ENCODE assay signal across 8 cellular contexts in genomic region chr6:31580807-31581437, GRCh38. TPM values are rescaled to one million over a fixed set of nuclear protein-coding genes. Genes with fewer than 3 reads are reported as not detected.
DNase-seq lines count a peak whose midpoint lies in the region; ATAC-seq and TF ChIP-seq lines count a peak whose summit lies in the region.

No MANE protein-coding gene starts in this region.

- H3K9me3 ChIP-seq in SJSA1 (replicated peaks): no peaks in the 10 kb centered on the region
- no peaks in the 10 kb centered on the region for H3K9me3 ChIP-seq in thoracic aorta

- peak overlapping the region; percentile 93 for H3K4me3 Mint-ChIP-seq in activated naive CD4-positive, alpha-beta T cell treated with anti-CD3 and anti-CD28 coated beads, Interleukin-2, amount 10 ng/mL, durations not matched to agents 7 days and 5 days
- H3K4me3 Mint-ChIP-seq in glutamatergic neuron (ENCODE audit: unreplicated experiment): peak overlapping the region; percentile 93
- H3K4me3 Mint-ChIP-seq in osteocyte (ENCODE audit: unreplicated experiment): peak overlapping the region; percentile 96

- H3K27ac ChIP-seq in SJSA1 (no peak overlapping the region), thoracic aorta (peak overlapping the region; percentile 70 to 76)

- peaks cover 66% of the 10 kb centered on the region for H3K36me3 Mint-ChIP-seq in activated naive CD4-positive, alpha-beta T cell treated with anti-CD3 and anti-CD28 coated beads, Interleukin-2, amount 10 ng/mL, durations not matched to agents 7 days and 5 days
- H3K36me3 Mint-ChIP-seq in glutamatergic neuron (ENCODE audit: unreplicated experiment): no peaks in the 10 kb centered on the region
- H3K36me3 Mint-ChIP-seq in osteocyte (ENCODE audit: unreplicated experiment): no peaks in the 10 kb centered on the region

- peak overlapping the region; percentile 97 for H3K27ac Mint-ChIP-seq in activated naive CD4-positive, alpha-beta T cell treated with anti-CD3 and anti-CD28 coated beads, Interleukin-2, amount 10 ng/mL, durations not matched to agents 7 days and 5 days
- H3K27ac Mint-ChIP-seq in glutamatergic neuron (ENCODE audit: unreplicated experiment) (peak overlapping the region; percentile 66), osteocyte (ENCODE audit: unreplicated experiment) (peak overlapping the region; percentile 90)

- TF ChIP-seq CTCF in LNCAP (IDR thresholded peaks at IDR 0.05) (peak; percentile 94), glutamatergic neuron (IDR thresholded peaks at IDR 0.05; ENCODE audit: partially characterized antibody, unreplicated experiment) (peak; percentile 99), osteocyte (IDR thresholded peaks at IDR 0.05) (peak; percentile 100), thoracic aorta (IDR thresholded peaks at IDR 0.05) (peak; percentile 98)

- H3K27me3 ChIP-seq in SJSA1 (replicated peaks): no peaks in the 10 kb centered on the region
- H3K27me3 ChIP-seq in thoracic aorta (replicated peaks; ENCODE audit: insufficient read depth): no peaks in the 10 kb centered on the region

- H3K9me3 Mint-ChIP-seq in activated naive CD4-positive, alpha-beta T cell treated with anti-CD3 and anti-CD28 coated beads, Interleukin-2, amount 10 ng/mL, durations not matched to agents 7 days and 5 days: no peaks in the 10 kb centered on the region
- H3K9me3 Mint-ChIP-seq in glutamatergic neuron (ENCODE audit: unreplicated experiment) (peaks cover 3% of the 10 kb centered on the region), osteocyte (ENCODE audit: unreplicated experiment) (no peaks in the 10 kb centered on the region)

- H3K4me3 ChIP-seq in SJSA1: peak overlapping the region; percentile 48
- peak overlapping the region; percentile 94 for H3K4me3 ChIP-seq in thoracic aorta

- CTCF ChIA-PET in activated naive CD4-positive, alpha-beta T cell treated with anti-CD3 and anti-CD28 coated beads, Interleukin-2, amount 10 ng/mL, durations not matched to agents 7 days and 5 days (lab: Charles Lee): interaction anchor here (0.6 to 33.1 kb wide), 9 partner anchors 10 to 158 kb away, joined by 3 to 1087 read pairs (median 4); partner anchors contain the start of genes ATP6V1G2, LST1, NCR3 and NFKBIL1

- DNase-seq in DMS 273 (lab: John Stamatoyannopoulos, UW; ENCODE audit: unreplicated experiment) (peak; percentile 92), SJSA1 (ENCODE audit: low read depth in 1 of 2, low spot score in 2 of 2) (peak; percentile 83 to 86), glutamatergic neuron (peak; percentile 94), osteocyte (ENCODE audit: extremely low spot score, unreplicated experiment) (peak; percentile 96), thoracic aorta (ENCODE audit: low spot score) (peak; percentile 34)
- peak; percentile 90 for DNase-seq in activated naive CD4-positive, alpha-beta T cell treated with anti-CD3 and anti-CD28 coated beads, Interleukin-2, amount 10 ng/mL, durations not matched to agents 7 days and 5 days

- peaks cover 70% of the 10 kb centered on the region for H3K4me1 Mint-ChIP-seq in activated naive CD4-positive, alpha-beta T cell treated with anti-CD3 and anti-CD28 coated beads, Interleukin-2, amount 10 ng/mL, durations not matched to agents 7 days and 5 days
- H3K4me1 Mint-ChIP-seq in glutamatergic neuron (ENCODE audit: low read depth, unreplicated experiment) (peaks cover 5% of the 10 kb centered on the region), osteocyte (ENCODE audit: unreplicated experiment) (peaks cover 16% of the 10 kb centered on the region)

- H3K36me3 ChIP-seq in SJSA1 (no peaks in the 10 kb centered on the region), thoracic aorta (no peaks in the 10 kb centered on the region)

- ATAC-seq in GM21529 (IDR thresholded peaks at IDR 0.05; ENCODE audit: unreplicated experiment): peak; percentile 57
- peak; percentile 74 for ATAC-seq in thoracic aorta (ENCODE audit: insufficient number of reproducible peaks, low FRiP score, low read depth)

- H3K4me1 ChIP-seq in SJSA1 (replicated peaks) (peaks cover 8% of the 10 kb centered on the region), thoracic aorta (ENCODE audit: control insufficient read depth in 1 of 2, low read depth in 2 of 2) (peaks cover 8 to 17% of the 10 kb centered on the region in 2 donors)

- no peaks in the 10 kb centered on the region for H3K27me3 Mint-ChIP-seq in activated naive CD4-positive, alpha-beta T cell treated with anti-CD3 and anti-CD28 coated beads, Interleukin-2, amount 10 ng/mL, durations not matched to agents 7 days and 5 days
- H3K27me3 Mint-ChIP-seq in glutamatergic neuron (ENCODE audit: unreplicated experiment) (peaks cover 4% of the 10 kb centered on the region), osteocyte (ENCODE audit: unreplicated experiment) (no peaks in the 10 kb centered on the region)

RNA-seq across cellular contexts. Expression of gene LTB, which starts 1.3 kb away (rescaled TPM):
- total RNA-seq in SJSA1 (2014; rRNA removed; shearing (Covaris generic)): not detected in 2 replicates
- total RNA-seq in glutamatergic neuron (ENCODE audit: unreplicated experiment) (not detected), osteocyte (not detected in 2 replicates), thoracic aorta (not detected)

RNA-seq across cellular contexts. Expression of gene LST1, which starts 5.2 kb away (rescaled TPM):
- not detected in 2 replicates for total RNA-seq in SJSA1 (2014; rRNA removed; shearing (Covaris generic))
- total RNA-seq in glutamatergic neuron (ENCODE audit: unreplicated experiment): not detected
- total RNA-seq in osteocyte: not detected in 2 replicates
- 10 to 100 TPM in 1 of 2 donors, 1 to 10 TPM in 1; 4.9 to 37.9 TPM for total RNA-seq in thoracic aorta

RNA-seq across cellular contexts. Expression of gene TNF, which starts 5.6 kb away (rescaled TPM):
- not detected in 2 replicates for total RNA-seq in SJSA1 (2014; rRNA removed; shearing (Covaris generic))
- not detected for total RNA-seq in glutamatergic neuron (ENCODE audit: unreplicated experiment)
- total RNA-seq in osteocyte: not detected in 2 replicates
- 1 to 10 TPM in 1 of 2 donors, under 1 TPM in 1; 0.71 to 3.2 TPM for total RNA-seq in thoracic aorta

RNA-seq across cellular contexts. Expression of gene LTA, which starts 8.8 kb away (rescaled TPM):
- total RNA-seq in SJSA1 (2014; rRNA removed; shearing (Covaris generic)): not detected in 2 replicates
- total RNA-seq in glutamatergic neuron (ENCODE audit: unreplicated experiment): not detected
- not detected in 2 replicates for total RNA-seq in osteocyte
- not detected for total RNA-seq in thoracic aorta

RNA-seq across cellular contexts. Expression of gene NCR3, which starts 11.9 kb away (rescaled TPM):
- total RNA-seq in SJSA1 (2014; rRNA removed; shearing (Covaris generic)): not detected in 2 replicates
- not detected for total RNA-seq in glutamatergic neuron (ENCODE audit: unreplicated experiment)
- not detected in 2 replicates for total RNA-seq in osteocyte
- not detected for total RNA-seq in thoracic aorta

Comparison
In these comparisons a context has a peak if more than half of its experiments do, and no peak if none do; other contexts are left out.
1. DNase-seq: peak in every context shown above with its lines; median percentile 96 in osteocyte; 94 in glutamatergic neuron; 92 in DMS 273; 90 in activated naive CD4-positive, alpha-beta T cell treated with anti-CD3 and anti-CD28 coated beads, Interleukin-2, amount 10 ng/mL, durations not matched to agents 7 days and 5 days; 84 in SJSA1; 34 in thoracic aorta.